In the genomic region with DNA sequence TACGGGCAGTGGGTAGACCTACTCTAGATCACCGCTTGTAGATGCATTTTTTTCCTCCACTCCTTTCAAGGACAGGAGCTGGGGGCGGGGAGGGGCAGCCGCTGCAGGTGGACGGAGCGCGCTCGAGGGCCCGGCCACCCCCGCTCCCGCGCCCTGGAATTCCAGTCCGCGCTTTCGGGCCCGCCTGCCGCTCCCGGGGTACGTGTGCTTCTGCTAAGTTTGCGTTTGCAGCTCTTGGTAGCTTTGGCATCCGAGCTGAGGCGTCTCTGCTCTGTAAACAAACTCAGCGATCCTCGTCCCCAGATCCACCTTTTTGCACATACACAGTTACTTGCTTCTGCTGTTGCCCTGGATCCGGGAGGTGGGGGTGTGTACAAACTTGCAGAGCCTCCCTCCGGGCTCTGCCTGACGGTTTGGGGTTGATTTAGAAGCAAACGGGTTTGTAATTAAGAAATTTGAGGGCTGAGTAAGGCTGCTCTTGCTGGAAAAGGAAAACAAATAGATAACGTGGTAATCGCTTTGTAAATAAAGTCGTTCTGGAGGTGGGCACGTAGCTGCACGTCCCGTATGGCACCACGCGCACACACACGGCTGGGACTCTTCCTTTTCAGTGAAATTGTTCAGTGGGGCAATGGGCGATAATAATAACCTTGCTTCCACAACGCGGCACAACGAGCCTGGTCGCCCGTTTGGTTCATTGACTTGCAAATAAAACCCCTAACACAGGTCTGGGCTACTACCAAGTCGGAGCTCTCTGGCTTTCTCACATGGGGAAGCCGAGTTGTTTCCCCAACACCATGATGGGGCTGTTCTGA, we compare ENCODE assay signal across 8 cellular contexts. TPM values are rescaled to one million over a fixed set of nuclear protein-coding genes. Genes with fewer than 3 reads are reported as not detected.
DNase-seq lines count a peak whose midpoint lies in the region; ATAC-seq and TF ChIP-seq lines count a peak whose summit lies in the region.

No MANE protein-coding gene starts in this region.

- H4K91ac ChIP-seq in H9 (ENCODE audit: insufficient read length, low read depth, low read length): peak overlapping the region; percentile 97

- no peak overlapping the region for H2BK120ac ChIP-seq in H9 (ENCODE audit: low read depth, low read length, poor library complexity, severe bottlenecking)

- peaks cover 3 to 12% of the 10 kb centered on the region in 2 experiments; a peak in 4 of 5 replicates for H3K9me3 Mint-ChIP-seq in H9

- peaks cover 26 to 38% (median 32%) of the 10 kb centered on the region in 3 experiments for H3K36me3 Mint-ChIP-seq in H9 (ENCODE audit: insufficient read depth in 1 of 3, low read depth in 3 of 3)

- H3K4me1 Mint-ChIP-seq in H9: peaks cover 32 to 35% of the 10 kb centered on the region in 2 experiments

- H3K18ac ChIP-seq in H9 (ENCODE audit: insufficient read length, low read depth, low read length): peak overlapping the region; percentile 92

- no peaks in the 10 kb centered on the region for H3K79me1 ChIP-seq in H9 (ENCODE audit: insufficient read depth, low read depth, low read length, poor library complexity, severe bottlenecking)

- H3K27me3 Mint-ChIP-seq in H9 (ENCODE audit: low read depth): no peaks in the 10 kb centered on the region; the same call in 1 of the 2 replicates

- no peak for TF ChIP-seq CTCF in H9 (conservative IDR thresholded peaks at IDR 0.05)
- TF ChIP-seq CTCF in foreskin keratinocyte (conservative IDR thresholded peaks at IDR 0.05): peak; percentile 43

- no peak overlapping the region for H4K8ac ChIP-seq in H9 (replicated peaks; ENCODE audit: insufficient read length, low read depth, low read length)

- no peak overlapping the region for H2BK12ac ChIP-seq in H9 (ENCODE audit: insufficient read length, low read depth, low read length)

- no peak overlapping the region for H2BK5ac ChIP-seq in H9 (ENCODE audit: insufficient read length, low read length)

- no peak overlapping the region for H2AK5ac ChIP-seq in H9 (ENCODE audit: insufficient read length, low read length)

- peak overlapping the region; percentile 73 for H3K4me2 ChIP-seq in H9 (ENCODE audit: insufficient read depth, insufficient read length, low read length)

- H3K27me3 ChIP-seq in H9 (ENCODE audit: insufficient read depth, low read length) (no peaks in the 10 kb centered on the region), MG63 (no peaks in the 10 kb centered on the region), foreskin keratinocyte (no peaks in the 10 kb centered on the region), neuron (ENCODE audit: insufficient read depth, low read length) (no peaks in the 10 kb centered on the region)

- H3K4me1 ChIP-seq in ES-I3 (ENCODE audit: insufficient read depth, low read length) (peaks cover 18% of the 10 kb centered on the region), H9 (ENCODE audit: insufficient read depth, low read length) (peaks cover 6% of the 10 kb centered on the region; the same call in 1 of the 2 replicates), foreskin keratinocyte (peaks cover 7% of the 10 kb centered on the region), neuron (ENCODE audit: insufficient read depth, low read length) (peaks cover 27% of the 10 kb centered on the region)

- peak overlapping the region; percentile 98 to 99 (median 98) for H3K27ac Mint-ChIP-seq in H9

- H3K4me3 ChIP-seq in MG63: peak overlapping the region; percentile 99
- peak overlapping the region; percentile 75 for H3K4me3 ChIP-seq in neuron (ENCODE audit: low read length)

- no peak overlapping the region for H2BK15ac ChIP-seq in H9 (ENCODE audit: low read depth, low read length)

- H3T11ph ChIP-seq in H9 (ENCODE audit: low read length): no peak overlapping the region

- H3K9ac ChIP-seq in ES-I3 (ENCODE audit: low read depth, low read length): peak overlapping the region; percentile 65
- peak overlapping the region; percentile 82 for H3K9ac ChIP-seq in H9 (ENCODE audit: extremely low read depth, insufficient read length, low read length)

- H3K4ac ChIP-seq in H9 (ENCODE audit: low read depth, low read length): no peak overlapping the region; the same call in 1 of the 2 replicates

- H3K56ac ChIP-seq in H9 (ENCODE audit: insufficient read length, low read depth, low read length): no peak overlapping the region

- H3K4me3 Mint-ChIP-seq in H9: peak overlapping the region; percentile 94 to 99

- no peaks in the 10 kb centered on the region for H3K9me3 ChIP-seq in ES-I3 (ENCODE audit: control insufficient read depth, insufficient read depth, low read length)
- H3K9me3 ChIP-seq in H9 (ENCODE audit: control insufficient read depth, low read depth, low read length): no peaks in the 10 kb centered on the region
- H3K9me3 ChIP-seq in MG63: no peaks in the 10 kb centered on the region
- H3K9me3 ChIP-seq in neuron (ENCODE audit: low read length): no peaks in the 10 kb centered on the region

- DNase-seq in H9: peak; percentile 93
- peak; percentile 95 for DNase-seq in MG63
- peak; percentile 90 to 97 for DNase-seq in SHP77 (lab: John Stamatoyannopoulos, UW)
- peak; percentile 72 for DNase-seq in activated gamma-delta T cell (lab: John Stamatoyannopoulos, UW)
- peak; percentile 88 to 94 for DNase-seq in foreskin keratinocyte
- DNase-seq in stromal cell of bone marrow (ENCODE audit: low read depth): peak; percentile 92

- peaks cover 6% of the 10 kb centered on the region for H3K36me3 ChIP-seq in ES-I3 (ENCODE audit: insufficient read depth, low read length)
- H3K36me3 ChIP-seq in MG63: peaks cover 35% of the 10 kb centered on the region
- peaks cover 26% of the 10 kb centered on the region for H3K36me3 ChIP-seq in neuron (ENCODE audit: insufficient read depth, low read length)

- no peak overlapping the region for H2BK20ac ChIP-seq in H9 (ENCODE audit: low read depth, low read length, poor library complexity, severe bottlenecking)

- WGBS in H9 (ENCODE audit: extremely low coverage, insufficient read length, low lambda C conversion rate): no CpG with 5 or more reads among the region's 45 CpGs

- ATAC-seq in foreskin keratinocyte: peak; percentile 58

- H3K14ac ChIP-seq in H9 (ENCODE audit: insufficient read depth, low read length): peak overlapping the region; percentile 97; the same call in 1 of the 2 replicates

- H2AFZ ChIP-seq in H9 (ENCODE audit: low read length): peak overlapping the region; percentile 35
- H2AFZ ChIP-seq in neuron (ENCODE audit: low read depth, low read length): peak overlapping the region; percentile 100

- peak overlapping the region; percentile 57 for H3K27ac ChIP-seq in H9 (ENCODE audit: insufficient read length, low read depth, low read length)
- peak overlapping the region; percentile 66 for H3K27ac ChIP-seq in foreskin keratinocyte

- peaks cover 5% of the 10 kb centered on the region; the same call in 1 of the 2 replicates for H3K79me2 ChIP-seq in H9 (ENCODE audit: insufficient read depth, low read length)

- no peaks in the 10 kb centered on the region for H4K20me1 ChIP-seq in H9 (ENCODE audit: control insufficient read depth, insufficient read depth, insufficient read length)

- H4K5ac ChIP-seq in H9 (ENCODE audit: insufficient read length, low read depth, low read length): peak overlapping the region; percentile 31

- no peak overlapping the region for H3K23ac ChIP-seq in H9 (ENCODE audit: insufficient read length, low read depth, low read length)

- H3K23me2 ChIP-seq in H9 (ENCODE audit: insufficient read length, low read depth, low read length, poor library complexity, severe bottlenecking): peaks cover 14% of the 10 kb centered on the region

RNA-seq across cellular contexts. Expression of gene CITED2, which starts 1.0 kb away (rescaled TPM):
- total RNA-seq in H9 (2021) (107 and 110 TPM in 2 replicates), foreskin keratinocyte (9.8 and 13.8 TPM in 2 replicates)
- total RNA-seq in MG63 (2014; rRNA removed; shearing (Covaris generic); ENCODE audit: low replicate concordance): 112 and 114 TPM in 2 replicates
- polyA plus RNA-seq in foreskin keratinocyte: 7.9 and 11.0 TPM in 2 replicates

Comparison
In these comparisons a context has a peak if more than half of its experiments do, and no peak if none do; other contexts are left out.
1. Peak in every context shown above with its lines: DNase-seq, ATAC-seq, H3K4me3 ChIP-seq and H3K27ac ChIP-seq.